ENCODE assay signal across 8 cellular contexts in genomic region chr15:77024273-77025065, GRCh38. TPM values are rescaled to one million over a fixed set of nuclear protein-coding genes. Genes with fewer than 3 reads are reported as not detected.
DNase-seq lines count a peak whose midpoint lies in the region; ATAC-seq, FAIRE-seq and TF ChIP-seq lines count a peak whose summit lies in the region.

No MANE protein-coding gene starts in this region.

- H3K9me3 ChIP-seq in SJCRH30 (replicated peaks): no peaks in the 10 kb centered on the region
- no peaks in the 10 kb centered on the region for H3K9me3 ChIP-seq in ovary
- no peaks in the 10 kb centered on the region for H3K9me3 ChIP-seq in uterus

- TF ChIP-seq CTCF in ovary (IDR thresholded peaks at IDR 0.05) (peak; percentile 79 to 94 (median 84)), uterus (IDR thresholded peaks at IDR 0.05) (peak; percentile 77 to 91 (median 84))

- H3K27me3 ChIP-seq in SJCRH30 (no peaks in the 10 kb centered on the region), ovary (no peaks in the 10 kb centered on the region), uterus (no peaks in the 10 kb centered on the region)

- intact Hi-C loops in ovary (cut with DNase I) (loop anchor here in 2 of 4 donors (5.0 to 10.0 kb wide), 3 partner anchors 83 to 520 kb away; no protein-coding TSS in a partner anchor), uterus (cut with DNase I; ENCODE audit: low total_unique reads) (no loop called here)

- FAIRE-seq in frontal cortex (lab: Jason Lieb, UNC): no peak

- H3K36me3 ChIP-seq in SJCRH30 (no peaks in the 10 kb centered on the region), ovary (no peaks in the 10 kb centered on the region), uterus (no peaks in the 10 kb centered on the region)

- ATAC-seq in HG03280 (IDR thresholded peaks at IDR 0.05; ENCODE audit: unreplicated experiment) (peak; percentile 42), HG02973 (IDR thresholded peaks at IDR 0.05; ENCODE audit: unreplicated experiment) (no peak)

- H3K27ac ChIP-seq in SJCRH30: no peak overlapping the region
- H3K27ac ChIP-seq in ovary: no peak overlapping the region
- no peak overlapping the region for H3K27ac ChIP-seq in uterus

- peak; percentile 24 for DNase-seq in CMK (ENCODE audit: low read depth)
- peak; percentile 61 to 76 for DNase-seq in SJCRH30
- peak; percentile 60 for DNase-seq in activated gamma-delta T cell treated with anti-CD3 and anti-CD28 coated beads, Interleukin-2, amount 50 U/mL, for 16 hours (ENCODE audit: low read depth)
- DNase-seq in frontal cortex (ENCODE audit: low spot score in 2 of 2): peak; percentile 73 to 89
- peak; percentile 61 to 83 (median 77) for DNase-seq in ovary
- DNase-seq in uterus: peak; percentile 46 to 70

- no peak for TF ChIP-seq POLR2A in ovary (IDR thresholded peaks at IDR 0.05)
- TF ChIP-seq POLR2A in uterus (IDR thresholded peaks at IDR 0.05): no peak

- no peak for TF ChIP-seq EP300 in ovary (IDR thresholded peaks at IDR 0.05)

- WGBS in ovary, 3 donors: 24 to 26% (median 24%) methylated on average over 15 to 17 of the region's 17 CpGs

- H3K4me1 ChIP-seq in SJCRH30 (peaks cover 14% of the 10 kb centered on the region), ovary (ENCODE audit: insufficient read depth) (peaks cover 4% of the 10 kb centered on the region), uterus (no peaks in the 10 kb centered on the region)

- H3K4me3 ChIP-seq in SJCRH30 (no peak overlapping the region), ovary (no peak overlapping the region), uterus (no peak overlapping the region)

RNA-seq across cellular contexts. Expression of gene PSTPIP1, which starts 29.5 kb away (rescaled TPM):
- total RNA-seq in SJCRH30 (2014; rRNA removed; shearing (Covaris generic)): 11.7 and 13.4 TPM in 2 replicates
- total RNA-seq in frontal cortex (0.41 TPM), ovary (10 to 100 TPM in 1 of 7 donors, 1 to 10 TPM in 6; 1.8 to 10.9 (median 3.7) TPM), uterus (1 to 10 TPM in 3 of 4 donors, not detected in 1; 1.3 to 10.0 (median 4.7) TPM)
- polyA plus RNA-seq in ovary: 1 to 10 TPM; 1.4 to 2.4 TPM

RNA-seq across cellular contexts. Expression of gene TSPAN3, which starts 46.4 kb away (rescaled TPM):
- 463 and 473 TPM in 2 replicates for total RNA-seq in SJCRH30 (2014; rRNA removed; shearing (Covaris generic))
- total RNA-seq in frontal cortex (229 TPM), ovary (100 to 1,000 TPM; 140 to 266 (median 174) TPM), uterus (100 to 1,000 TPM in 2 of 4 donors, 10 to 100 TPM in 2; 62.0 to 446 (median 114) TPM)
- 100 to 1,000 TPM; 196 to 244 TPM for polyA plus RNA-seq in ovary

Comparison
In these comparisons a context has a peak if more than half of its experiments do, and no peak if none do; other contexts are left out.
1. DNase-seq: peak in every context shown above with its lines; median percentile 81 in frontal cortex; 77 in ovary; 68 in SJCRH30; 60 in activated gamma-delta T cell treated with anti-CD3 and anti-CD28 coated beads, Interleukin-2, amount 50 U/mL, for 16 hours; 58 in uterus; 24 in CMK.